In genomic region chr6:44003345-44004061, GRCh38 we compare ENCODE assay signal across 9 cellular contexts.
DNase-seq lines count a peak whose midpoint lies in the region; ATAC-seq and TF ChIP-seq lines count a peak whose summit lies in the region.
"Had no signal": no experiment of that assay in that cellular context is flagged by ENCODE, and none has a peak within 500 bp of the region (broad histone marks: within the 10 kb centered on the region; RNA-seq: fewer than 3 reads in every experiment).

No MANE protein-coding gene starts in this region.

- H3K4me3 Mint-ChIP-seq in WTC11 = peak overlapping the region; percentile 69

- DNase-seq in AG09309 (ENCODE audit: low read depth) (no peak), GM10266 (ENCODE audit: extremely low spot score) (no peak), WTC11 (ENCODE audit: low spot score) (peak; percentile 36), kidney tubule cell (ENCODE audit: low spot score) (peak; percentile 81), GF-D8 (lab: John Stamatoyannopoulos, UW) (no peak), retina (no peak), NCI-H187 (lab: John Stamatoyannopoulos, UW) (no peak), NCI-H187 treated with DMSO at 0.1 percent for 48 hours (lab: John Stamatoyannopoulos, UW) (no peak)
- DNase-seq: Kasumi-1 had no signal

- peaks cover 4% of the 10 kb centered on the region; the same call in 1 of the 2 replicates for H3K9me3 Mint-ChIP-seq in WTC11

- peaks cover 7% of the 10 kb centered on the region for H3K36me3 Mint-ChIP-seq in WTC11

- POLR2A ChIA-PET in WTC11 (lab: Charles Lee) = interaction anchor here (0.6 to 1.5 kb wide), 4 partner anchors 59 to 216 kb away, joined by 3 to 4 read pairs (median 4); no protein-coding TSS in a partner anchor

- H3K27me3 Mint-ChIP-seq in WTC11 (ENCODE audit: low read depth) = peaks cover 37% of the 10 kb centered on the region

- peaks cover 70% of the 10 kb centered on the region for H3K4me1 Mint-ChIP-seq in WTC11

- peak; percentile 3 for ATAC-seq in WTC11

- TF ChIP-seq CTCF in AG09309 (IDR thresholded peaks at IDR 0.05; ENCODE audit: control insufficient read depth, insufficient read depth, low read depth, low read length, missing control alignments) (peak; percentile 3), GM10266 (IDR thresholded peaks at IDR 0.05; ENCODE audit: control insufficient read depth, insufficient read depth, low read depth, missing control alignments) (peak; percentile 2), WTC11 (IDR thresholded peaks at IDR 0.05) (no peak)

- CTCF ChIA-PET in WTC11 (lab: Charles Lee) = interaction anchor here (0.8 to 8.2 kb wide), 12 partner anchors 12 to 336 kb away, joined by 3 to 58 read pairs (median 4); partner anchors contain the start of gene VEGFA

- H3K27ac Mint-ChIP-seq in WTC11 = no peak overlapping the region

- H3K4me3 ChIP-seq in AG09309 (ENCODE audit: control insufficient read depth, low read depth, low read length) = no peak overlapping the region

TF ChIP-seq in WTC11, 78 proteins besides CTCF, POLR2A, EP300 and RAD21 (continues in another document):
- TF ChIP-seq ZNF263 (CRISPR knock-in tag; IDR thresholded peaks at IDR 0.05; ENCODE audit: low read depth) (no peak), JUN (CRISPR knock-in tag; IDR thresholded peaks at IDR 0.05) (no peak), KAT7 (CRISPR knock-in tag; IDR thresholded peaks at IDR 0.05; ENCODE audit: borderline replicate concordance) (no peak), IRF2 (CRISPR knock-in tag; IDR thresholded peaks at IDR 0.05; ENCODE audit: borderline replicate concordance, low read depth) (no peak), FOXK1 (CRISPR knock-in tag; IDR thresholded peaks at IDR 0.05) (no peak), SP1 (CRISPR knock-in tag; conservative IDR thresholded peaks at IDR 0.05) (no peak), ZNF512 (CRISPR knock-in tag; IDR thresholded peaks at IDR 0.05; ENCODE audit: borderline replicate concordance) (no peak), NFE2L1 (CRISPR knock-in tag; IDR thresholded peaks at IDR 0.05) (no peak), PRDM15 (CRISPR knock-in tag; IDR thresholded peaks at IDR 0.05) (no peak), HMGA2 (CRISPR knock-in tag; IDR thresholded peaks at IDR 0.05) (no peak), NFYB (CRISPR knock-in tag; conservative IDR thresholded peaks at IDR 0.05; ENCODE audit: low read depth) (no peak), MLX (CRISPR knock-in tag; IDR thresholded peaks at IDR 0.05) (no peak), SOX15 (CRISPR knock-in tag; IDR thresholded peaks at IDR 0.05) (no peak), ZNF425 (CRISPR knock-in tag; conservative IDR thresholded peaks at IDR 0.05) (no peak), STAT6 (CRISPR knock-in tag; conservative IDR thresholded peaks at IDR 0.05; ENCODE audit: low read depth) (no peak), MXD4 (CRISPR knock-in tag; IDR thresholded peaks at IDR 0.05; ENCODE audit: borderline replicate concordance) (no peak), E2F5 (CRISPR knock-in tag; IDR thresholded peaks at IDR 0.05) (no peak), GTF2I (CRISPR knock-in tag; conservative IDR thresholded peaks at IDR 0.05) (0 out of 2 replicates have a peak, but pooled peaks have one; percentile 11), ZNF396 (CRISPR knock-in tag; IDR thresholded peaks at IDR 0.05; ENCODE audit: borderline replicate concordance) (no peak)

Comparison
In these comparisons a context has a peak if more than half of its experiments do, and no peak if none do; other contexts are left out.
1. DNase-seq: peak in WTC11 (single experiment) and kidney tubule cell (single experiment); none in AG09309 (single experiment), GM10266 (single experiment), GF-D8 (single experiment), retina (single experiment), NCI-H187 (0 of 2) and NCI-H187 treated with DMSO at 0.1 percent for 48 hours (single experiment).